35 cellular contexts compared by ENCODE assay signal in genomic region chrX:97224148-97224547, GRCh38.
"Had no signal": no experiment of that assay in that cellular context is flagged by ENCODE, and none has a peak within 500 bp of the region (broad histone marks: within the 10 kb centered on the region; RNA-seq: fewer than 3 reads in every experiment).

No MANE protein-coding gene starts in this region.

- H3K4me2 ChIP-seq: PC-9 had no signal

- FAIRE-seq: bronchial epithelial cell, RCC 7860 had no signal

- H3K36me3 Mint-ChIP-seq: activated naive CD4-positive, alpha-beta T cell treated with anti-CD3 and anti-CD28 coated beads, Interleukin-2, amount 50 U/mL, for 72 hours; brain had no signal

- H3K4me1 ChIP-seq: adrenal gland had no signal

- H2AFZ ChIP-seq: PC-9 had no signal

- H3K27ac ChIP-seq: adrenal gland, PC-9, RWPE1 had no signal

- H3K9me3 ChIP-seq: adrenal gland, MG63 had no signal

- H3K27ac Mint-ChIP-seq: activated CD4-positive, alpha-beta T cell treated with anti-CD3 and anti-CD28 coated beads for 36 hours; activated CD4-positive, alpha-beta T cell treated with anti-CD3 and anti-CD28 coated beads, Interleukin-2, amount 10 ng/mL, durations not matched to agents 7 days and 5 days; activated CD8-positive, alpha-beta T cell treated with anti-CD3 and anti-CD28 coated beads, Interleukin-2, amount 10 ng/mL, durations not matched to agents 7 days and 5 days; activated naive CD4-positive, alpha-beta T cell treated with anti-CD3 and anti-CD28 coated beads for 36 hours; activated naive CD4-positive, alpha-beta T cell treated with anti-CD3 and anti-CD28 coated beads, Interleukin-2, amount 50 U/mL, for 72 hours; activated T-cell treated with anti-CD3 and anti-CD28 coated beads, Interleukin-2, amount 50 U/mL, for 24 hours; activated T-helper 1 cell treated with anti-CD3 and anti-CD28 coated beads, Interleukin-12 subunit alpha, Interleukin-12 subunit beta, Interleukin-2, Interleukin-4 antibody, amounts not matched to agents 30 ng/mL and 10 ng/mL and 1 ng/mL, durations not matched to agents 14 hours and 24 hours and 36 hours; brain had no signal

- H3K4me3 Mint-ChIP-seq: activated CD4-positive, alpha-beta T cell treated with anti-CD3 and anti-CD28 coated beads for 36 hours; activated CD4-positive, alpha-beta T cell treated with anti-CD3 and anti-CD28 coated beads, Interleukin-2, amount 10 ng/mL, durations not matched to agents 7 days and 5 days; activated CD8-positive, alpha-beta T cell treated with anti-CD3 and anti-CD28 coated beads, Interleukin-2, amount 10 ng/mL, durations not matched to agents 7 days and 5 days; activated naive CD4-positive, alpha-beta T cell treated with anti-CD3 and anti-CD28 coated beads for 36 hours; activated T-cell treated with anti-CD3 and anti-CD28 coated beads, Interleukin-2, amount 50 U/mL, for 24 hours; activated T-helper 1 cell treated with anti-CD3 and anti-CD28 coated beads, Interleukin-12 subunit alpha, Interleukin-12 subunit beta, Interleukin-2, Interleukin-4 antibody, amounts not matched to agents 30 ng/mL and 10 ng/mL and 1 ng/mL, durations not matched to agents 14 hours and 24 hours and 36 hours; brain had no signal

- H3K9me3 Mint-ChIP-seq: activated CD4-positive, alpha-beta T cell treated with anti-CD3 and anti-CD28 coated beads, Interleukin-2, amount 10 ng/mL, durations not matched to agents 7 days and 5 days; activated naive CD4-positive, alpha-beta T cell treated with anti-CD3 and anti-CD28 coated beads for 36 hours; activated naive CD4-positive, alpha-beta T cell treated with anti-CD3 and anti-CD28 coated beads, Interleukin-2, amount 50 U/mL, for 72 hours; activated T-cell treated with anti-CD3 and anti-CD28 coated beads, Interleukin-2, amount 50 U/mL, for 24 hours; activated T-helper 1 cell treated with anti-CD3 and anti-CD28 coated beads, Interleukin-12 subunit alpha, Interleukin-12 subunit beta, Interleukin-2, Interleukin-4 antibody, amounts not matched to agents 30 ng/mL and 10 ng/mL and 1 ng/mL, durations not matched to agents 14 hours and 24 hours and 36 hours had no signal

- H3K4me1 Mint-ChIP-seq: activated CD4-positive, alpha-beta T cell treated with anti-CD3 and anti-CD28 coated beads, Interleukin-2, amount 10 ng/mL, durations not matched to agents 7 days and 5 days had no signal

- H3K27me3 ChIP-seq: adrenal gland, MG63 had no signal

- H3K4me3 ChIP-seq: adrenal gland, MG63, PC-9 had no signal

- DNase-seq: activated CD4-positive, alpha-beta T cell treated with anti-CD3 and anti-CD28 coated beads for 36 hours; activated CD4-positive, alpha-beta T cell treated with anti-CD3 and anti-CD28 coated beads, Interleukin-2, amount 10 ng/mL, durations not matched to agents 7 days and 5 days; activated CD4-positive, alpha-beta T cell treated with anti-CD3 and anti-CD28 coated beads, Interleukin-2, amount 50 U/mL, for 48 hours; activated CD8-positive, alpha-beta T cell treated with anti-CD3 and anti-CD28 coated beads, Interleukin-2, amount 10 ng/mL, durations not matched to agents 7 days and 5 days; activated gamma-delta T cell treated with Interleukin-2 at 50 U/mL for 16 hours; activated naive CD4-positive, alpha-beta T cell treated with anti-CD3 and anti-CD28 coated beads for 36 hours; activated T-cell treated with anti-CD3 and anti-CD28 coated beads, Interleukin-2, amount 50 U/mL, for 24 hours; adrenal gland; caudate nucleus; cerebellar nuclear complex; Kasumi-1; KG1; MG63; NCI-H1048; NCI-H1105 treated with DMSO at 0.1 percent for 48 hours; NCI-H1436; NCI-H1694; NCI-H1930; NCI-H2081 treated with DMSO at 0.1 percent for 48 hours; NCI-H345; NCI-H526 treated with DMSO at 0.1 percent for 48 hours; NK-92 treated with Interleukin-12 subunit alpha and Interleukin-12 subunit beta, amount 100 ng/mL, for 24 hours; PC-9; SIG-M5; SW 1271; T-helper 1 cell; T-helper 2 cell; T-helper 9 cell had no signal

- H3K36me3 ChIP-seq: adrenal gland, MG63 had no signal

- ATAC-seq: activated CD4-positive, alpha-beta T cell treated with anti-CD3 and anti-CD28 coated beads for 36 hours; activated CD8-positive, alpha-beta T cell treated with anti-CD3 and anti-CD28 coated beads, Interleukin-2, amount 10 ng/mL, durations not matched to agents 7 days and 5 days; activated naive CD4-positive, alpha-beta T cell treated with anti-CD3 and anti-CD28 coated beads, Interleukin-2, amount 50 U/mL, for 72 hours; Right ventricle myocardium inferior had no signal

- H3K27me3 Mint-ChIP-seq: activated CD4-positive, alpha-beta T cell treated with anti-CD3 and anti-CD28 coated beads for 36 hours; activated CD4-positive, alpha-beta T cell treated with anti-CD3 and anti-CD28 coated beads, Interleukin-2, amount 10 ng/mL, durations not matched to agents 7 days and 5 days; brain had no signal
